Comparison of ENCODE assay signal across 8 cellular contexts in genomic region chr2:164495491-164496223, GRCh38.
A peak's percentile ranks its signal among the peaks of the same experiment; 100 is the strongest.
DNase-seq lines count a peak whose midpoint lies in the region; ATAC-seq and TF ChIP-seq lines count a peak whose summit lies in the region.

No MANE protein-coding gene starts in this region.

- DNase-seq in NCI-H1694 treated with DMSO at 0.1 percent for 48 hours (lab: John Stamatoyannopoulos, UW): peak; percentile 62
- DNase-seq in NCI-H1694 (lab: John Stamatoyannopoulos, UW): no peak
- DNase-seq in glomerular endothelial cell (ENCODE audit: extremely low read depth, low read depth, low spot score): peak; percentile 31
- DNase-seq in stromal cell of bone marrow (ENCODE audit: low read depth): peak; percentile 54
- DNase-seq in activated CD8-positive, alpha-beta T cell treated with anti-CD3 and anti-CD28 coated beads, Interleukin-2, amount 10 ng/mL, durations not matched to agents 7 days and 5 days: no peak
- DNase-seq in SHP77 treated with DMSO at 0.1 percent for 48 hours (lab: John Stamatoyannopoulos, UW): no peak

- no peaks in the 10 kb centered on the region for H3K4me1 Mint-ChIP-seq in activated CD8-positive, alpha-beta T cell treated with anti-CD3 and anti-CD28 coated beads, Interleukin-2, amount 10 ng/mL, durations not matched to agents 7 days and 5 days (ENCODE audit: low read depth)

- no peaks in the 10 kb centered on the region for H3K9me3 Mint-ChIP-seq in activated CD8-positive, alpha-beta T cell treated with anti-CD3 and anti-CD28 coated beads, Interleukin-2, amount 10 ng/mL, durations not matched to agents 7 days and 5 days (ENCODE audit: insufficient read depth)

- H3K27me3 Mint-ChIP-seq in activated CD8-positive, alpha-beta T cell treated with anti-CD3 and anti-CD28 coated beads, Interleukin-2, amount 10 ng/mL, durations not matched to agents 7 days and 5 days (ENCODE audit: low read depth): no peaks in the 10 kb centered on the region

- POLR2A ChIA-PET in activated CD8-positive, alpha-beta T cell treated with anti-CD3 and anti-CD28 coated beads, Interleukin-2, amount 10 ng/mL, durations not matched to agents 7 days and 5 days (lab: Charles Lee): no interaction called here

- H3K4me3 Mint-ChIP-seq in activated CD8-positive, alpha-beta T cell treated with anti-CD3 and anti-CD28 coated beads, Interleukin-2, amount 10 ng/mL, durations not matched to agents 7 days and 5 days: no peak overlapping the region

- CTCF ChIA-PET in activated CD8-positive, alpha-beta T cell treated with anti-CD3 and anti-CD28 coated beads, Interleukin-2, amount 10 ng/mL, durations not matched to agents 7 days and 5 days (lab: Charles Lee): no interaction called here

- H3K36me3 Mint-ChIP-seq in activated CD8-positive, alpha-beta T cell treated with anti-CD3 and anti-CD28 coated beads, Interleukin-2, amount 10 ng/mL, durations not matched to agents 7 days and 5 days (ENCODE audit: low read depth): no peaks in the 10 kb centered on the region

- TF ChIP-seq POLR2A in GM18505 (IDR thresholded peaks at IDR 0.05; ENCODE audit: borderline replicate concordance, extremely low read depth, insufficient read depth, insufficient read length): no peak

- ATAC-seq in SK-N-SH treated with all-trans-retinoic acid at 6 μM for 48 hours: peak; percentile 80
- ATAC-seq in activated CD8-positive, alpha-beta T cell treated with anti-CD3 and anti-CD28 coated beads, Interleukin-2, amount 10 ng/mL, durations not matched to agents 7 days and 5 days: no peak
- no peak for ATAC-seq in GM18505 (IDR thresholded peaks at IDR 0.05; ENCODE audit: unreplicated experiment)

- no peak overlapping the region for H3K27ac Mint-ChIP-seq in activated CD8-positive, alpha-beta T cell treated with anti-CD3 and anti-CD28 coated beads, Interleukin-2, amount 10 ng/mL, durations not matched to agents 7 days and 5 days

TF ChIP-seq in SK-N-SH treated with all-trans-retinoic acid at 6 μM for 48 hours, 23 proteins besides CTCF, POLR2A, EP300 and RAD21:
- TF ChIP-seq RARB (CRISPR knock-in tag; IDR thresholded peaks at IDR 0.05) (no peak), ISL1 (CRISPR knock-in tag; IDR thresholded peaks at IDR 0.05) (peak; percentile 27; the same call in 1 of the 2 replicates), TCF4 (CRISPR knock-in tag; IDR thresholded peaks at IDR 0.05; ENCODE audit: borderline replicate concordance) (no peak)

Comparison
In these comparisons a context has a peak if more than half of its experiments do, and no peak if none do; other contexts are left out.
1. DNase-seq: peak in NCI-H1694 treated with DMSO at 0.1 percent for 48 hours (single experiment), glomerular endothelial cell (single experiment) and stromal cell of bone marrow (single experiment); none in NCI-H1694 (single experiment), activated CD8-positive, alpha-beta T cell treated with anti-CD3 and anti-CD28 coated beads, Interleukin-2, amount 10 ng/mL, durations not matched to agents 7 days and 5 days (single experiment) and SHP77 treated with DMSO at 0.1 percent for 48 hours (single experiment).